ENCODE assay signal across 8 cellular contexts in genomic region chr9:133417541-133418461, GRCh38. TPM values are rescaled to one million over a fixed set of nuclear protein-coding genes. Genes with fewer than 3 reads are reported as not detected.
DNase-seq lines count a peak whose midpoint lies in the region; ATAC-seq and TF ChIP-seq lines count a peak whose summit lies in the region.

Gene REXO4 (minus strand): TSS chr9:133418010. CDS start chr9:133417844, 166 bp downstream.

- peaks cover 39% of the 10 kb centered on the region for H3K36me3 ChIP-seq in NT2/D1 (ENCODE audit: insufficient read depth, insufficient read length, low read length)
- H3K36me3 ChIP-seq in endodermal cell (ENCODE audit: control insufficient read depth, insufficient read depth, low read length) = peaks cover 25% of the 10 kb centered on the region

- no peak for TF ChIP-seq CTCF in CD4-positive, alpha-beta T cell (IDR thresholded peaks at IDR 0.05)
- TF ChIP-seq CTCF in HL-60 (IDR thresholded peaks at IDR 0.05; ENCODE audit: insufficient read depth, low read length) (no peak), endodermal cell (conservative IDR thresholded peaks at IDR 0.05) (no peak), mesothelial cell of epicardium (IDR thresholded peaks at IDR 0.05; ENCODE audit: unreplicated experiment) (no peak)

- no peaks in the 10 kb centered on the region for H3K27me3 Mint-ChIP-seq in CD4-positive, alpha-beta T cell
- H3K27me3 Mint-ChIP-seq in activated CD8-positive, alpha-beta memory T cell treated with anti-CD3 and anti-CD28 coated beads, Interleukin-2, amount 10 ng/mL, durations not matched to agents 7 days and 5 days = no peaks in the 10 kb centered on the region
- H3K27me3 Mint-ChIP-seq in endodermal cell (ENCODE audit: insufficient read depth) (no peaks in the 10 kb centered on the region), mesothelial cell of epicardium (ENCODE audit: low read depth) (no peaks in the 10 kb centered on the region)

- intact Hi-C loops in CD4-positive, alpha-beta T cell (cut with DNase I, micrococcal nuclease) = loop anchor here (1.0 to 5.0 kb wide), 6 partner anchors 40 to 387 kb away; partner anchors contain the start of genes CACFD1 (in 1 of the 2), GTF3C5 (in 1 of the 2), MED22 (in 1 of the 2) and RPL7A (in 1 of the 2)

- peak within 1 kb of the TSS; percentile 68 for H3K27ac ChIP-seq in CD4-positive, alpha-beta T cell (ENCODE audit: low read depth, low read length)
- H3K27ac ChIP-seq in HL-60 (replicated peaks) (peak within 1 kb of the TSS; percentile 78), endodermal cell (ENCODE audit: low read depth, low read length) (peak within 1 kb of the TSS; percentile 92)

- H3K9me3 Mint-ChIP-seq in CD4-positive, alpha-beta T cell = no peaks in the 10 kb centered on the region
- no peaks in the 10 kb centered on the region for H3K9me3 Mint-ChIP-seq in activated CD8-positive, alpha-beta memory T cell treated with anti-CD3 and anti-CD28 coated beads, Interleukin-2, amount 10 ng/mL, durations not matched to agents 7 days and 5 days (ENCODE audit: low read depth)
- H3K9me3 Mint-ChIP-seq in endodermal cell (peaks cover 15% of the 10 kb centered on the region), mesothelial cell of epicardium (no peaks in the 10 kb centered on the region)

- peak within 1 kb of the TSS; percentile 98 for H3K9ac ChIP-seq in NT2/D1 (ENCODE audit: insufficient read length, low read depth)
- peak within 1 kb of the TSS; percentile 71 for H3K9ac ChIP-seq in endodermal cell (ENCODE audit: extremely low read depth, low read length, poor library complexity, severe bottlenecking)

- H3K4me3 ChIP-seq in HL-60 (replicated peaks; ENCODE audit: insufficient read depth, low read length) = peak within 1 kb of the TSS; percentile 86
- H3K4me3 ChIP-seq in NT2/D1 (ENCODE audit: insufficient read length, low read depth) = peak within 1 kb of the TSS; percentile 92
- H3K4me3 ChIP-seq in endodermal cell (ENCODE audit: low read length) = peak within 1 kb of the TSS; percentile 97

- 0% methylated on average over 50 to 75 of the region's 75 CpGs for WGBS in endodermal cell (ENCODE audit: insufficient coverage in 1 of 2, insufficient read length in 1 of 2), 2 experiments

- peaks cover 42% of the 10 kb centered on the region for H3K4me1 Mint-ChIP-seq in CD4-positive, alpha-beta T cell (ENCODE audit: low read depth)
- H3K4me1 Mint-ChIP-seq in activated CD8-positive, alpha-beta memory T cell treated with anti-CD3 and anti-CD28 coated beads, Interleukin-2, amount 10 ng/mL, durations not matched to agents 7 days and 5 days = peaks cover 64% of the 10 kb centered on the region
- peaks cover 15% of the 10 kb centered on the region for H3K4me1 Mint-ChIP-seq in endodermal cell
- H3K4me1 Mint-ChIP-seq in mesothelial cell of epicardium = peaks cover 26% of the 10 kb centered on the region

- peaks cover 17% of the 10 kb centered on the region for H3K4me1 ChIP-seq in NT2/D1 (ENCODE audit: insufficient read depth, insufficient read length)
- peaks cover 2% of the 10 kb centered on the region for H3K4me1 ChIP-seq in endodermal cell (ENCODE audit: control insufficient read depth, insufficient read depth, low read length)

- H3K9me3 ChIP-seq in CD4-positive, alpha-beta T cell (ENCODE audit: control insufficient read depth, low read length) = no peaks in the 10 kb centered on the region
- H3K9me3 ChIP-seq in NT2/D1 (ENCODE audit: insufficient read depth, low read length) (no peaks in the 10 kb centered on the region), endodermal cell (ENCODE audit: control insufficient read depth, low read length) (peaks cover 9% of the 10 kb centered on the region)

- no peaks in the 10 kb centered on the region for H3K27me3 ChIP-seq in CD4-positive, alpha-beta T cell (ENCODE audit: control insufficient read depth, insufficient read depth, low read length)
- H3K27me3 ChIP-seq in HL-60 (ENCODE audit: insufficient read depth, poor library complexity, severe bottlenecking) (no peaks in the 10 kb centered on the region), NT2/D1 (ENCODE audit: insufficient read depth, insufficient read length) (no peaks in the 10 kb centered on the region), endodermal cell (ENCODE audit: control insufficient read depth, insufficient read depth, low read length, poor library complexity, severe bottlenecking) (no peaks in the 10 kb centered on the region)

- CTCF ChIA-PET in CD4-positive, alpha-beta T cell (lab: Charles Lee) = interaction anchor here (0.8 to 1.0 kb wide), 2 partner anchors 69 kb away, joined by 3 read pairs; no protein-coding TSS in a partner anchor
- CTCF ChIA-PET in activated CD8-positive, alpha-beta memory T cell treated with anti-CD3 and anti-CD28 coated beads, Interleukin-2, amount 10 ng/mL, durations not matched to agents 7 days and 5 days (lab: Charles Lee) = interaction anchor here (0.6 to 3.3 kb wide), 10 partner anchors 10 to 356 kb away, joined by 3 to 14 read pairs (median 4); partner anchors contain the start of genes CACFD1, CEL, STKLD1 and SURF1

- H3K27ac Mint-ChIP-seq in CD4-positive, alpha-beta T cell = peak within 1 kb of the TSS; percentile 86
- H3K27ac Mint-ChIP-seq in activated CD8-positive, alpha-beta memory T cell treated with anti-CD3 and anti-CD28 coated beads, Interleukin-2, amount 10 ng/mL, durations not matched to agents 7 days and 5 days = peak within 1 kb of the TSS; percentile 94
- H3K27ac Mint-ChIP-seq in endodermal cell (peak within 1 kb of the TSS; percentile 93), mesothelial cell of epicardium (peak within 1 kb of the TSS; percentile 88)

- ATAC-seq in CD4-positive, alpha-beta T cell (ENCODE audit: poor library complexity) = peak; percentile 86
- ATAC-seq in GM19397 (IDR thresholded peaks at IDR 0.05; ENCODE audit: unreplicated experiment) = peak; percentile 76
- peak; percentile 90 for ATAC-seq in activated CD8-positive, alpha-beta memory T cell treated with anti-CD3 and anti-CD28 coated beads, Interleukin-2, amount 10 ng/mL, durations not matched to agents 7 days and 5 days

- DNase-seq in CD4-positive, alpha-beta T cell = peak; percentile 71 to 83 (median 78)
- DNase-seq in HL-60 (ENCODE audit: low read depth in 1 of 2, low spot score in 1 of 2) (peak; percentile 89 to 92), NT2/D1 (ENCODE audit: low read depth, low spot score) (peak; percentile 96), endodermal cell (peak; percentile 97), mesothelial cell of epicardium (ENCODE audit: low spot score in 2 of 2, unreplicated experiment in 2 of 2) (peak; percentile 68 to 86)
- DNase-seq in activated CD8-positive, alpha-beta memory T cell treated with anti-CD3 and anti-CD28 coated beads, Interleukin-2, amount 10 ng/mL, durations not matched to agents 7 days and 5 days = peak; percentile 92
- DNase-seq in stimulated activated CD8-positive, alpha-beta memory T cell treated with anti-CD3 and anti-CD28 coated beads, Interleukin-15, amount 100 ng/mL, for 4 hours (ENCODE audit: low read depth in 2 of 2) = peak; percentile 63 to 67

- peaks cover 48% of the 10 kb centered on the region for H3K36me3 Mint-ChIP-seq in CD4-positive, alpha-beta T cell (ENCODE audit: low read depth)
- peaks cover 15% of the 10 kb centered on the region for H3K36me3 Mint-ChIP-seq in activated CD8-positive, alpha-beta memory T cell treated with anti-CD3 and anti-CD28 coated beads, Interleukin-2, amount 10 ng/mL, durations not matched to agents 7 days and 5 days
- peaks cover 29% of the 10 kb centered on the region for H3K36me3 Mint-ChIP-seq in endodermal cell (ENCODE audit: low read depth)
- peaks cover 7% of the 10 kb centered on the region for H3K36me3 Mint-ChIP-seq in mesothelial cell of epicardium

- peak within 1 kb of the TSS; percentile 92 for H3K4me3 Mint-ChIP-seq in CD4-positive, alpha-beta T cell
- H3K4me3 Mint-ChIP-seq in activated CD8-positive, alpha-beta memory T cell treated with anti-CD3 and anti-CD28 coated beads, Interleukin-2, amount 10 ng/mL, durations not matched to agents 7 days and 5 days = peak within 1 kb of the TSS; percentile 88
- H3K4me3 Mint-ChIP-seq in endodermal cell (peak within 1 kb of the TSS; percentile 87), mesothelial cell of epicardium (peak within 1 kb of the TSS; percentile 89)

- POLR2A ChIA-PET in CD4-positive, alpha-beta T cell (lab: Charles Lee) = interaction anchor here (0.6 to 2.0 kb wide), 6 partner anchors 41 to 127 kb away, joined by 3 to 10 read pairs (median 5); partner anchors contain the start of genes CACFD1, SLC2A6 and STKLD1

RNA-seq across cellular contexts. Expression of gene REXO4, which starts in this region (rescaled TPM):
- 10 to 100 TPM; 17.3 to 18.5 TPM for total RNA-seq in CD4-positive, alpha-beta T cell
- 10 to 100 TPM; 27.5 to 34.1 TPM for total RNA-seq in activated CD8-positive, alpha-beta memory T cell treated with anti-CD3 and anti-CD28 coated beads, Interleukin-2, amount 10 ng/mL, durations not matched to agents 7 days and 5 days
- total RNA-seq in endodermal cell (10 to 100 TPM; 30.2 to 36.5 TPM), mesothelial cell of epicardium (26.1 to 28.2 TPM (median 27.0 TPM) in 3 replicates)
- polyA plus RNA-seq in endodermal cell (2013, experiment 1 of 2) = 23.1 TPM
- 20.9 TPM for polyA plus RNA-seq in endodermal cell (2013, experiment 2 of 2)

Comparison
In these comparisons a context has a peak if more than half of its experiments do, and no peak if none do; other contexts are left out.
1. Peak in every context shown above with its lines: DNase-seq, ATAC-seq, H3K4me3 ChIP-seq and H3K27ac ChIP-seq.